In the genomic region with DNA sequence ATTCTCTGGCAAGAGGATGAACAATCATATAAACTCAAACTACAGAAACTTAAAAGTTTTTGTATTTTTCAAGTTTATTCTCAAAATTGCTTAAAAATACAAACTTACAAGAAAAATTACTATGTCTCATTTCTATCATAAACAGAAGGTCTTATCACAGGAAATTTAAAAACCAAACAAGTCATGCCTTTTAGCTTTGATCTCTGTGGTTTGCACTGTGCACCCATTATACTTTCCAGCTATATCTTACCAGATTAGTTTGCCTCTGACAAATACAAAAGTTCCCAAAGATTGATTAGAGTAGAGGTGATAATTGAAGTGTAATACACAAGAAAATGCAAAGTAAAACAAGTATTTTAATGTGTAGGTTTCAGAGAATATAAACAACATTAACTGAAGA, we compare ENCODE assay signal across 24 cellular contexts.
"Had no signal": no experiment of that assay in that cellular context is flagged by ENCODE, and none has a peak within 500 bp of the region (broad histone marks: within the 10 kb centered on the region; RNA-seq: fewer than 3 reads in every experiment).

No MANE protein-coding gene starts in this region.

- H3K4me3 ChIP-seq: ascending aorta, body of pancreas, SJSA1 had no signal

- DNase-seq: activated CD4-positive, alpha-beta T cell treated with anti-CD3 and anti-CD28 coated beads for 36 hours; activated CD4-positive, alpha-beta T cell treated with anti-CD3 and anti-CD28 coated beads, Interleukin-2, amount 50 U/mL, for 4 hours; activated CD8-positive, alpha-beta memory T cell treated with anti-CD3 and anti-CD28 coated beads, Interleukin-2, amount 50 U/mL, for 48 hours; activated CD8-positive, alpha-beta T cell treated with anti-CD3 and anti-CD28 coated beads, Interleukin-2, amount 10 ng/mL, durations not matched to agents 7 days and 5 days; activated gamma-delta T cell; activated naive CD4-positive, alpha-beta T cell treated with anti-CD3 and anti-CD28 coated beads for 36 hours; activated T-cell treated with anti-CD3 and anti-CD28 coated beads, Interleukin-2, amount 50 U/mL, for 24 hours; amniotic stem cell; body of pancreas; Karpas-422; MM.1S; NCI-H1105 treated with DMSO at 0.1 percent for 48 hours; NCI-H1436 treated with DMSO at 0.1 percent for 48 hours; NCI-H187 treated with DMSO at 0.1 percent for 48 hours; NCI-H2081 treated with DMSO at 0.1 percent for 48 hours; NCI-H446; NCI-H524; PC-3; SHP77; WERI-Rb-1 had no signal

- FAIRE-seq: RCC 7860 had no signal

- H3K27ac ChIP-seq: ascending aorta, body of pancreas, SJSA1, WERI-Rb-1 had no signal

- H3K27ac Mint-ChIP-seq: activated CD4-positive, alpha-beta T cell treated with anti-CD3 and anti-CD28 coated beads for 36 hours; activated CD8-positive, alpha-beta T cell treated with anti-CD3 and anti-CD28 coated beads, Interleukin-2, amount 10 ng/mL, durations not matched to agents 7 days and 5 days; activated naive CD4-positive, alpha-beta T cell treated with anti-CD3 and anti-CD28 coated beads for 36 hours; activated T-cell treated with anti-CD3 and anti-CD28 coated beads, Interleukin-2, amount 50 U/mL, for 24 hours had no signal

- H3K27me3 Mint-ChIP-seq: activated CD4-positive, alpha-beta T cell treated with anti-CD3 and anti-CD28 coated beads for 36 hours; activated T-cell treated with anti-CD3 and anti-CD28 coated beads, Interleukin-2, amount 50 U/mL, for 24 hours; central memory CD8-positive, alpha-beta T cell had no signal

- H3K4me3 Mint-ChIP-seq: activated CD4-positive, alpha-beta T cell treated with anti-CD3 and anti-CD28 coated beads for 36 hours; activated CD8-positive, alpha-beta T cell treated with anti-CD3 and anti-CD28 coated beads, Interleukin-2, amount 10 ng/mL, durations not matched to agents 7 days and 5 days; activated naive CD4-positive, alpha-beta T cell treated with anti-CD3 and anti-CD28 coated beads for 36 hours; activated T-cell treated with anti-CD3 and anti-CD28 coated beads, Interleukin-2, amount 50 U/mL, for 24 hours; central memory CD8-positive, alpha-beta T cell had no signal

- H3K36me3 ChIP-seq: SJSA1, WERI-Rb-1 had no signal

- H3K9me3 ChIP-seq: ascending aorta, body of pancreas, SJSA1 had no signal

- H3K27me3 ChIP-seq: ascending aorta, body of pancreas had no signal

- H3K4me1 ChIP-seq: ascending aorta, SJSA1 had no signal

- H3K9me3 Mint-ChIP-seq: activated naive CD4-positive, alpha-beta T cell treated with anti-CD3 and anti-CD28 coated beads for 36 hours; activated T-cell treated with anti-CD3 and anti-CD28 coated beads, Interleukin-2, amount 50 U/mL, for 24 hours; central memory CD8-positive, alpha-beta T cell had no signal
